ENCODE assay signal across 8 cellular contexts in the genomic region with DNA sequence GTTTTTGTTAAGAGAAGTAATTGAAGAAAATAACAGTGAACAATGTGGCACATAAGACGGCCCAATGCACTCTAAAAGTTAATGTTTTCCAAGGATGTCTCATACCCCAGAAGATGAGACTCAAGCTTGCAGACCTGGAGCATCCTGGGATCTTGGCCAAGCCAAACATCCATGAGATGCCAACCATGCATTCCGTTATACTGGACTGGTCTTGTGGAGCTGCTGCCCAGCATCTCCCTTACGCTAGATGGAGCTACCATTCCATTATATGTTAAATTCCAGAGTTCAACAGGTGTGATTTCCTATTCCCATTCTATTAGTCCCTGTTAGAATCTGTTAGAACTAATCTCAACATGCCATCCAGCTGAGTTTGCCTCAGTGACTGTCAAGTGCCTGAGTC.
DNase-seq lines count a peak whose midpoint lies in the region; ATAC-seq and TF ChIP-seq lines count a peak whose summit lies in the region.

No MANE protein-coding gene starts in this region.

- no peaks in the 10 kb centered on the region; the same call in 1 of the 2 replicates for H3K27me3 Mint-ChIP-seq in WTC11 (ENCODE audit: low read depth)

- H3K4me3 Mint-ChIP-seq in WTC11: no peak overlapping the region

- POLR2A ChIA-PET in WTC11 (lab: Charles Lee): interaction anchor here (0.6 kb wide), 1 partner anchor 704 kb away, joined by 4 read pairs; no protein-coding TSS in a partner anchor

- H3K36me3 Mint-ChIP-seq in WTC11: no peaks in the 10 kb centered on the region

- CTCF ChIA-PET in WTC11 (lab: Charles Lee): interaction anchor here (0.7 to 1.4 kb wide), 8 partner anchors 35 to 704 kb away, joined by 3 to 10 read pairs (median 4); no protein-coding TSS in a partner anchor

- in situ Hi-C loops in Caki2 (cut with HindIII; ENCODE audit: low pct_unique_long_range_greater_than_20kb, low sequenced_read_pairs): no loop called here

- 0 out of 2 replicates have a peak, but pooled peaks have one; percentile 22 for TF ChIP-seq CTCF in WTC11 (IDR thresholded peaks at IDR 0.05)

- H3K4me1 Mint-ChIP-seq in WTC11: no peaks in the 10 kb centered on the region

- DNase-seq in Caki2 (ENCODE audit: low read depth) (peak; percentile 91), HS-5 (ENCODE audit: low read depth) (peak; percentile 22), WTC11 (ENCODE audit: low spot score) (no peak), left lobe of liver (ENCODE audit: low spot score) (no peak)
- DNase-seq in NK-92 treated with Interleukin-12 subunit alpha and Interleukin-12 subunit beta, amount 100 ng/mL, for 24 hours (lab: John Stamatoyannopoulos, UW): no peak
- DNase-seq in activated naive CD4-positive, alpha-beta T cell treated with anti-CD3 and anti-CD28 coated beads, Interleukin-2, amount 50 U/mL, for 16 hours: no peak
- no peak for DNase-seq in activated CD4-positive, alpha-beta T cell treated with anti-CD3 and anti-CD28 coated beads for 4 hours

- no peaks in the 10 kb centered on the region for H3K9me3 Mint-ChIP-seq in WTC11

- peak; percentile 88 for ATAC-seq in WTC11
- ATAC-seq in left lobe of liver: peak; percentile 59
- ATAC-seq in GM19452 (IDR thresholded peaks at IDR 0.05; ENCODE audit: unreplicated experiment): no peak

- H3K27ac Mint-ChIP-seq in WTC11: no peak overlapping the region

TF ChIP-seq in WTC11, 78 proteins besides CTCF, POLR2A, EP300 and RAD21:
- no peak for TF ChIP-seq ELF4 (CRISPR knock-in tag; IDR thresholded peaks at IDR 0.05; ENCODE audit: low read depth)
- no peak for TF ChIP-seq MXD4 (CRISPR knock-in tag; IDR thresholded peaks at IDR 0.05; ENCODE audit: borderline replicate concordance)
- TF ChIP-seq, protein P1, sequence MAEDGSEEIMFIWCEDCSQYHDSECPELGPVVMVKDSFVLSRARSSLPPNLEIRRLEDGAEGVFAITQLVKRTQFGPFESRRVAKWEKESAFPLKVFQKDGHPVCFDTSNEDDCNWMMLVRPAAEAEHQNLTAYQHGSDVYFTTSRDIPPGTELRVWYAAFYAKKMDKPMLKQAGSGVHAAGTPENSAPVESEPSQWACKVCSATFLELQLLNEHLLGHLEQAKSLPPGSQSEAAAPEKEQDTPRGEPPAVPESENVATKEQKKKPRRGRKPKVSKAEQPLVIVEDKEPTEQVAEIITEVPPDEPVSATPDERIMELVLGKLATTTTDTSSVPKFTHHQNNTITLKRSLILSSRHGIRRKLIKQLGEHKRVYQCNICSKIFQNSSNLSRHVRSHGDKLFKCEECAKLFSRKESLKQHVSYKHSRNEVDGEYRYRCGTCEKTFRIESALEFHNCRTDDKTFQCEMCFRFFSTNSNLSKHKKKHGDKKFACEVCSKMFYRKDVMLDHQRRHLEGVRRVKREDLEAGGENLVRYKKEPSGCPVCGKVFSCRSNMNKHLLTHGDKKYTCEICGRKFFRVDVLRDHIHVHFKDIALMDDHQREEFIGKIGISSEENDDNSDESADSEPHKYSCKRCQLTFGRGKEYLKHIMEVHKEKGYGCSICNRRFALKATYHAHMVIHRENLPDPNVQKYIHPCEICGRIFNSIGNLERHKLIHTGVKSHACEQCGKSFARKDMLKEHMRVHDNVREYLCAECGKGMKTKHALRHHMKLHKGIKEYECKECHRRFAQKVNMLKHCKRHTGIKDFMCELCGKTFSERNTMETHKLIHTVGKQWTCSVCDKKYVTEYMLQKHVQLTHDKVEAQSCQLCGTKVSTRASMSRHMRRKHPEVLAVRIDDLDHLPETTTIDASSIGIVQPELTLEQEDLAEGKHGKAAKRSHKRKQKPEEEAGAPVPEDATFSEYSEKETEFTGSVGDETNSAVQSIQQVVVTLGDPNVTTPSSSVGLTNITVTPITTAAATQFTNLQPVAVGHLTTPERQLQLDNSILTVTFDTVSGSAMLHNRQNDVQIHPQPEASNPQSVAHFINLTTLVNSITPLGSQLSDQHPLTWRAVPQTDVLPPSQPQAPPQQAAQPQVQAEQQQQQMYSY (CRISPR knock-in tag; IDR thresholded peaks at IDR 0.05): no peak
- TF ChIP-seq, protein P2, sequence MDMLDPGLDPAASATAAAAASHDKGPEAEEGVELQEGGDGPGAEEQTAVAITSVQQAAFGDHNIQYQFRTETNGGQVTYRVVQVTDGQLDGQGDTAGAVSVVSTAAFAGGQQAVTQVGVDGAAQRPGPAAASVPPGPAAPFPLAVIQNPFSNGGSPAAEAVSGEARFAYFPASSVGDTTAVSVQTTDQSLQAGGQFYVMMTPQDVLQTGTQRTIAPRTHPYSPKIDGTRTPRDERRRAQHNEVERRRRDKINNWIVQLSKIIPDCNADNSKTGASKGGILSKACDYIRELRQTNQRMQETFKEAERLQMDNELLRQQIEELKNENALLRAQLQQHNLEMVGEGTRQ (CRISPR knock-in tag; IDR thresholded peaks at IDR 0.05): no peak
- no peak for TF ChIP-seq ZNF396 (CRISPR knock-in tag; IDR thresholded peaks at IDR 0.05; ENCODE audit: borderline replicate concordance)
- no peak for TF ChIP-seq ZNF671 (CRISPR knock-in tag; IDR thresholded peaks at IDR 0.05)
- TF ChIP-seq, protein P3, sequence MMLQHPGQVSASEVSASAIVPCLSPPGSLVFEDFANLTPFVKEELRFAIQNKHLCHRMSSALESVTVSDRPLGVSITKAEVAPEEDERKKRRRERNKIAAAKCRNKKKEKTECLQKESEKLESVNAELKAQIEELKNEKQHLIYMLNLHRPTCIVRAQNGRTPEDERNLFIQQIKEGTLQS (CRISPR knock-in tag; conservative IDR thresholded peaks at IDR 0.05): no peak

Comparison
In these comparisons a context has a peak if more than half of its experiments do, and no peak if none do; other contexts are left out.
1. DNase-seq: peak in Caki2 (single experiment) and HS-5 (single experiment); none in WTC11 (single experiment), left lobe of liver (single experiment), NK-92 treated with Interleukin-12 subunit alpha and Interleukin-12 subunit beta, amount 100 ng/mL, for 24 hours (single experiment), activated naive CD4-positive, alpha-beta T cell treated with anti-CD3 and anti-CD28 coated beads, Interleukin-2, amount 50 U/mL, for 16 hours (single experiment) and activated CD4-positive, alpha-beta T cell treated with anti-CD3 and anti-CD28 coated beads for 4 hours (0 of 2).